ENCODE assay signal across 8 cellular contexts in the genomic region with DNA sequence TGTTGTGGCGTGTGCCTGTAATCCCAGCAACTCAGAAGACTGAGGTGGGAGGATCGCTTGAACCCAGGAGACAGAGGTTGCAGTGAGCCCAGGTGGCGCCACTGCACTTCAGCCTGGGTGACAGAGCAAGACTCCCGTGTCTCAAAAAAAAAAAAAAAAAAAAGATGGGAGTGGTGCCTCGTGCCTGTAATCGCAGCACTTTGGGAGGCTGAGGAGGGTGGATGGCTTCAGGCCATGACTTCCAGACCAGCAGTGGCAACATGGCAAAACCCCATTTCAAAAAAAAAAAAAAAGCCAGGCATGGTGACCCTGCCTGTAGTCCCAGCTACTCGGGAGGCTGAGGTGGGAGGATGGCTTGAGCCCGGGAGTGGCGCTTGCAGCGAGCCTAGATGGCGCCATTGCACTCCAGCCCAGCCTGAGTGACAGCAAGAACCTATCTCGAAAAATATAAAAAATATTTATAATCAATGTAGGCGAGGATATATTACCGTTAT. TPM values are rescaled to one million over a fixed set of nuclear protein-coding genes. Genes with fewer than 3 reads are reported as not detected.
DNase-seq lines count a peak whose midpoint lies in the region; ATAC-seq and TF ChIP-seq lines count a peak whose summit lies in the region.

No MANE protein-coding gene starts in this region.

- in situ Hi-C loops in transverse colon (cut with MboI; ENCODE audit: low pct_ligation_motif_present in 1 of 4, low pct_unique_long_range_greater_than_20kb in 1 of 4, low sequenced_read_pairs in 3 of 4), result loop anchor here in 3 of 4 donors (10.0 to 25.0 kb wide), 2 partner anchors 156 to 163 kb away; no protein-coding TSS in a partner anchor

- CTCF ChIA-PET in activated CD4-positive, alpha-beta T cell treated with anti-CD3 and anti-CD28 coated beads, Interleukin-2, amount 10 ng/mL, durations not matched to agents 7 days and 5 days (lab: Charles Lee), result interaction anchor here (0.6 to 0.8 kb wide), 3 partner anchors 17 to 374 kb away, joined by 3 to 4 read pairs (median 4); no protein-coding TSS in a partner anchor

- peaks cover 5% of the 10 kb centered on the region for H3K36me3 Mint-ChIP-seq in activated CD4-positive, alpha-beta T cell treated with anti-CD3 and anti-CD28 coated beads, Interleukin-2, amount 10 ng/mL, durations not matched to agents 7 days and 5 days (ENCODE audit: low read depth)
- peaks cover 22% of the 10 kb centered on the region for H3K36me3 Mint-ChIP-seq in endodermal cell (ENCODE audit: low read depth)
- peaks cover 26% of the 10 kb centered on the region for H3K36me3 Mint-ChIP-seq in nephron progenitor cell (ENCODE audit: low read depth)

- H3K36me3 ChIP-seq in endodermal cell (ENCODE audit: control insufficient read depth, insufficient read depth, low read length) (peaks cover 16% of the 10 kb centered on the region), transverse colon (no peaks in the 10 kb centered on the region)

- POLR2A ChIA-PET in activated CD4-positive, alpha-beta T cell treated with anti-CD3 and anti-CD28 coated beads, Interleukin-2, amount 10 ng/mL, durations not matched to agents 7 days and 5 days (lab: Charles Lee), result no interaction called here

- intact Hi-C loops in transverse colon (cut with DNase I; ENCODE audit: low total_unique reads), result no loop called here

- H3K27me3 ChIP-seq in endodermal cell (ENCODE audit: control insufficient read depth, insufficient read depth, low read length, poor library complexity, severe bottlenecking) (no peaks in the 10 kb centered on the region), transverse colon (no peaks in the 10 kb centered on the region)

- H3K27ac Mint-ChIP-seq in activated CD4-positive, alpha-beta T cell treated with anti-CD3 and anti-CD28 coated beads, Interleukin-2, amount 10 ng/mL, durations not matched to agents 7 days and 5 days, result no peak overlapping the region
- H3K27ac Mint-ChIP-seq in endodermal cell (no peak overlapping the region), nephron progenitor cell (no peak overlapping the region)

- H3K4me3 Mint-ChIP-seq in activated CD4-positive, alpha-beta T cell treated with anti-CD3 and anti-CD28 coated beads, Interleukin-2, amount 10 ng/mL, durations not matched to agents 7 days and 5 days, result no peak overlapping the region
- H3K4me3 Mint-ChIP-seq in endodermal cell, result no peak overlapping the region
- H3K4me3 Mint-ChIP-seq in nephron progenitor cell, result no peak overlapping the region

- no peak for TF ChIP-seq POLR2A in transverse colon (IDR thresholded peaks at IDR 0.05)

- no peak for ATAC-seq in HG02970 (IDR thresholded peaks at IDR 0.05; ENCODE audit: low FRiP score, unreplicated experiment)

- no peaks in the 10 kb centered on the region for H3K27me3 Mint-ChIP-seq in activated CD4-positive, alpha-beta T cell treated with anti-CD3 and anti-CD28 coated beads, Interleukin-2, amount 10 ng/mL, durations not matched to agents 7 days and 5 days
- H3K27me3 Mint-ChIP-seq in endodermal cell (ENCODE audit: insufficient read depth) (no peaks in the 10 kb centered on the region), nephron progenitor cell (ENCODE audit: low read depth, poor library complexity) (no peaks in the 10 kb centered on the region)

- H3K9me3 ChIP-seq in endodermal cell (ENCODE audit: control insufficient read depth, low read length) (no peaks in the 10 kb centered on the region), transverse colon (no peaks in the 10 kb centered on the region)

- H3K9me3 Mint-ChIP-seq in activated CD4-positive, alpha-beta T cell treated with anti-CD3 and anti-CD28 coated beads, Interleukin-2, amount 10 ng/mL, durations not matched to agents 7 days and 5 days, result no peaks in the 10 kb centered on the region
- no peaks in the 10 kb centered on the region for H3K9me3 Mint-ChIP-seq in endodermal cell
- no peaks in the 10 kb centered on the region for H3K9me3 Mint-ChIP-seq in nephron progenitor cell

- TF ChIP-seq CTCF in endodermal cell (conservative IDR thresholded peaks at IDR 0.05), result peak; percentile 71
- no peak for TF ChIP-seq CTCF in nephron progenitor cell (IDR thresholded peaks at IDR 0.05)
- peak in 3 of 5 experiments; percentile 13 to 40 (median 25) for TF ChIP-seq CTCF in transverse colon (IDR thresholded peaks at IDR 0.05)

- DNase-seq in DMS153 (lab: John Stamatoyannopoulos, UW) (peak; percentile 43), H4 (ENCODE audit: low spot score) (peak; percentile 66), NCI-H2227 treated with DMSO at 0.1 percent for 48 hours (lab: John Stamatoyannopoulos, UW) (peak; percentile 56), endodermal cell (peak; percentile 92), nephron progenitor cell (peak; percentile 55), transverse colon (peak; percentile 64)
- DNase-seq in activated CD4-positive, alpha-beta T cell treated with anti-CD3 and anti-CD28 coated beads, Interleukin-2, amount 10 ng/mL, durations not matched to agents 7 days and 5 days, result peak; percentile 60

- H3K9ac ChIP-seq in endodermal cell (ENCODE audit: extremely low read depth, low read length, poor library complexity, severe bottlenecking), result no peak overlapping the region

- 15% methylated on average over 7 of the region's 14 CpGs; no CpG with 5 or more reads in 1 of the 2 experiments for WGBS in endodermal cell (ENCODE audit: insufficient coverage in 1 of 2, insufficient read length in 1 of 2), 2 experiments
- 18 to 20% methylated on average over 3 to 14 of the region's 14 CpGs for WGBS in transverse colon (ENCODE audit: low coverage in 1 of 2), 2 donors

- H3K4me1 ChIP-seq in endodermal cell (ENCODE audit: control insufficient read depth, insufficient read depth, low read length) (no peaks in the 10 kb centered on the region), transverse colon (no peaks in the 10 kb centered on the region)

- H3K27ac ChIP-seq in endodermal cell (ENCODE audit: low read depth, low read length), result no peak overlapping the region
- no peak overlapping the region for H3K27ac ChIP-seq in transverse colon

- no peak for TF ChIP-seq EP300 in transverse colon (IDR thresholded peaks at IDR 0.05; ENCODE audit: low read depth)

- H3K4me3 ChIP-seq in endodermal cell (ENCODE audit: low read length) (no peak overlapping the region), transverse colon (no peak overlapping the region)

- H3K4me1 Mint-ChIP-seq in activated CD4-positive, alpha-beta T cell treated with anti-CD3 and anti-CD28 coated beads, Interleukin-2, amount 10 ng/mL, durations not matched to agents 7 days and 5 days, result peaks cover 14% of the 10 kb centered on the region
- H3K4me1 Mint-ChIP-seq in endodermal cell (no peaks in the 10 kb centered on the region), nephron progenitor cell (peaks cover 6% of the 10 kb centered on the region)

RNA-seq across cellular contexts. Expression of a gene that starts 27.0 kb away (rescaled TPM):
- 280 and 328 TPM in 2 replicates for total RNA-seq in H4 (2014; rRNA removed; shearing (Covaris generic))
- 100 to 1,000 TPM; 199 to 209 TPM for total RNA-seq in activated CD4-positive, alpha-beta T cell treated with anti-CD3 and anti-CD28 coated beads, Interleukin-2, amount 10 ng/mL, durations not matched to agents 7 days and 5 days
- total RNA-seq in endodermal cell (100 to 1,000 TPM; 209 to 458 TPM), transverse colon (100 to 1,000 TPM in 1 of 4 donors, 10 to 100 TPM in 3; 50.5 to 129 (median 80.5) TPM)
- 122 TPM for polyA plus RNA-seq in endodermal cell (2013, experiment 1 of 2)
- 108 TPM for polyA plus RNA-seq in endodermal cell (2013, experiment 2 of 2)

RNA-seq across cellular contexts. Expression of a gene that starts 54.7 kb away (rescaled TPM):
- total RNA-seq in H4 (2014; rRNA removed; shearing (Covaris generic)), result 4.9 and 7.8 TPM in 2 replicates
- total RNA-seq in activated CD4-positive, alpha-beta T cell treated with anti-CD3 and anti-CD28 coated beads, Interleukin-2, amount 10 ng/mL, durations not matched to agents 7 days and 5 days, result 1 to 10 TPM; 8.6 to 9.6 TPM
- total RNA-seq in endodermal cell (10 to 100 TPM; 11.4 to 15.5 TPM), transverse colon (1 to 10 TPM in 3 of 4 donors, under 1 TPM in 1; 0.60 to 6.7 (median 5.3) TPM)
- 7.8 TPM for polyA plus RNA-seq in endodermal cell (2013, experiment 1 of 2)
- polyA plus RNA-seq in endodermal cell (2013, experiment 2 of 2), result 7.5 TPM
